In genomic region chr13:72886272-72887062, GRCh38 we compare ENCODE assay signal across 29 cellular contexts.
DNase-seq lines count a peak whose midpoint lies in the region; FAIRE-seq and TF ChIP-seq lines count a peak whose summit lies in the region.
"Had no signal": no experiment of that assay in that cellular context is flagged by ENCODE, and none has a peak within 500 bp of the region (broad histone marks: within the 10 kb centered on the region; RNA-seq: fewer than 3 reads in every experiment).

No MANE protein-coding gene starts in this region.

- no peaks in the 10 kb centered on the region for H3K79me2 ChIP-seq in mammary epithelial cell (ENCODE audit: insufficient read depth, low read length)

- H3K9ac ChIP-seq in mammary epithelial cell (ENCODE audit: insufficient read depth, low read length): no peak overlapping the region

- no peak overlapping the region for H3K4me3 ChIP-seq in mammary epithelial cell (replicated peaks in 1 of 3; ENCODE audit: insufficient read depth in 1 of 3, low read depth in 2 of 3, low read length in 3 of 3)
- no peak overlapping the region for H3K4me3 ChIP-seq in fibroblast of pulmonary artery (replicated peaks; ENCODE audit: low read depth, low read length)
- no peak overlapping the region for H3K4me3 ChIP-seq in small intestine (ENCODE audit: low read depth in 1 of 2, low read length in 2 of 2)
- H3K4me3 ChIP-seq: left lung, skin epidermis, tibial artery had no signal

- TF ChIP-seq CTCF in MCF 10A (IDR thresholded peaks at IDR 0.05; ENCODE audit: unreplicated experiment): no peak
- TF ChIP-seq CTCF in mammary epithelial cell (conservative IDR thresholded peaks at IDR 0.05 in 1 of 2, IDR thresholded peaks at IDR 0.05 in 1 of 2; ENCODE audit: extremely low read depth in 1 of 2, insufficient read depth in 1 of 2, low read depth in 1 of 2, low read length in 2 of 2): no peak
- TF ChIP-seq CTCF in chondrocyte (IDR thresholded peaks at IDR 0.05): no peak
- TF ChIP-seq CTCF in fibroblast of pulmonary artery (IDR thresholded peaks at IDR 0.05; ENCODE audit: low read length, missing control alignments): no peak

- H4K20me1 ChIP-seq in mammary epithelial cell (ENCODE audit: insufficient read depth, low read length): no peaks in the 10 kb centered on the region

- DNase-seq in MCF 10A (ENCODE audit: unreplicated experiment) (peak; percentile 53), mammary epithelial cell (no peak), chondrocyte (ENCODE audit: low spot score) (no peak), fibroblast of pulmonary artery (ENCODE audit: low read depth) (peak; percentile 74), small intestine (peak; percentile 49), NCI-H526 treated with DMSO at 0.1 percent for 48 hours (lab: John Stamatoyannopoulos, UW) (no peak), RCC 7860 (ENCODE audit: low spot score) (no peak), epidermal melanocyte (ENCODE audit: insufficient read length, low spot score) (no peak)
- DNase-seq: 8988T; activated CD8-positive, alpha-beta T cell treated with anti-CD3 and anti-CD28 coated beads for 36 hours; activated effector memory CD4-positive, alpha-beta T cell treated with Interleukin-2 at 50 U/mL for 16 hours; CD8-positive, alpha-beta T cell; DMS 273 treated with DMSO at 0.1 percent for 48 hours; KG1; left lung; mesendoderm; MV-4-11; naive thymus-derived CD8-positive, alpha-beta T cell; NCI-H146; NCI-H510A; NK-92 treated with Interleukin-12 subunit alpha and Interleukin-12 subunit beta, amount 100 ng/mL, for 24 hours; occipital lobe; PC-3; stimulated activated CD4-positive, alpha-beta T cell treated with anti-CD3 and anti-CD28 coated beads, Interleukin-1b, Interleukin-23, amount 100 ng/mL, for 48 hours; tibial artery had no signal

- H3K27ac ChIP-seq in mammary epithelial cell (ENCODE audit: insufficient read depth, low read depth, low read length) (no peak overlapping the region), small intestine (ENCODE audit: low read depth in 1 of 2, low read length in 1 of 2) (no peak overlapping the region)
- H3K27ac ChIP-seq: left lung, skin epidermis, tibial artery had no signal

- CTCF ChIA-PET in MCF 10A (lab: Yijun Ruan, JAX) (no interaction called here), mammary epithelial cell (lab: Charles Lee; ENCODE audit: low non-redundant PET) (no interaction called here)

- H3K4me3 Mint-ChIP-seq in MCF 10A (ENCODE audit: unreplicated experiment): no peak overlapping the region
- H3K4me3 Mint-ChIP-seq in chondrocyte (ENCODE audit: unreplicated experiment): no peak overlapping the region
- H3K4me3 Mint-ChIP-seq: activated CD8-positive, alpha-beta T cell treated with anti-CD3 and anti-CD28 coated beads for 36 hours; activated naive CD8-positive, alpha-beta T cell; B cell; CD8-positive, alpha-beta T cell; naive thymus-derived CD8-positive, alpha-beta T cell had no signal

- H3K27me3 ChIP-seq in mammary epithelial cell (ENCODE audit: insufficient read depth, low read length): no peaks in the 10 kb centered on the region
- H3K27me3 ChIP-seq in small intestine (ENCODE audit: control insufficient read depth in 2 of 2, insufficient read depth in 2 of 2, low read length in 2 of 2): no peaks in the 10 kb centered on the region
- H3K27me3 ChIP-seq: left lung, tibial artery had no signal

- BruUV-seq in MCF 10A (replicated peaks; lab: Mats Ljungman, UMichigan): no TSS peak
- no TSS peak for BruUV-seq in mammary epithelial cell (replicated peaks; lab: Mats Ljungman, UMichigan)

- POLR2A ChIA-PET in MCF 10A (lab: Yijun Ruan, JAX): interaction anchor here (0.8 to 0.9 kb wide), 3 partner anchors 169 to 174 kb away, joined by 3 to 4 read pairs (median 4); no protein-coding TSS in a partner anchor

- H3K4me1 ChIP-seq in mammary epithelial cell (ENCODE audit: insufficient read depth, low read length): no peaks in the 10 kb centered on the region
- H3K4me1 ChIP-seq in small intestine (ENCODE audit: control insufficient read depth in 2 of 2, insufficient read depth in 1 of 2, low read depth in 1 of 2, low read length in 1 of 2): no peaks in the 10 kb centered on the region
- H3K4me1 ChIP-seq: left lung, tibial artery had no signal

- no peaks in the 10 kb centered on the region for H3K9me3 Mint-ChIP-seq in MCF 10A (ENCODE audit: unreplicated experiment)
- peaks cover 13% of the 10 kb centered on the region for H3K9me3 Mint-ChIP-seq in chondrocyte (ENCODE audit: low read depth)
- H3K9me3 Mint-ChIP-seq: activated CD8-positive, alpha-beta T cell treated with anti-CD3 and anti-CD28 coated beads for 36 hours; CD8-positive, alpha-beta T cell; naive thymus-derived CD8-positive, alpha-beta T cell had no signal

- peaks cover 8% of the 10 kb centered on the region for H3K36me3 Mint-ChIP-seq in MCF 10A (ENCODE audit: insufficient read depth, unreplicated experiment)
- peaks cover 9% of the 10 kb centered on the region for H3K36me3 Mint-ChIP-seq in chondrocyte (ENCODE audit: low read depth)

- dilution Hi-C loops in mammary epithelial cell (cut with HindIII; ENCODE audit: low sequenced_read_pairs): no loop called here

- in situ Hi-C loops in mammary epithelial cell (cut with MboI; ENCODE audit: low sequenced_read_pairs in 2 of 2): no loop called here

- H3K9me3 ChIP-seq in mammary epithelial cell (replicated peaks; ENCODE audit: insufficient read depth, low read length) (no peaks in the 10 kb centered on the region), small intestine (ENCODE audit: control insufficient read depth, low read depth) (no peaks in the 10 kb centered on the region)
- H3K9me3 ChIP-seq: left lung, tibial artery had no signal

- H2AFZ ChIP-seq in mammary epithelial cell (ENCODE audit: low read depth, low read length): no peak overlapping the region

- H3K36me3 ChIP-seq in mammary epithelial cell (ENCODE audit: insufficient read depth, low read length) (no peaks in the 10 kb centered on the region), small intestine (ENCODE audit: control insufficient read depth in 2 of 2, insufficient read depth in 2 of 2, low read length in 2 of 2) (peaks cover 0 to 2% of the 10 kb centered on the region in 2 donors)
- H3K36me3 ChIP-seq: left lung, tibial artery had no signal

- H3K27ac Mint-ChIP-seq in MCF 10A (ENCODE audit: low read depth, unreplicated experiment): no peak overlapping the region
- H3K27ac Mint-ChIP-seq in chondrocyte (ENCODE audit: unreplicated experiment): peak overlapping the region; percentile 66
- H3K27ac Mint-ChIP-seq: activated CD8-positive, alpha-beta T cell treated with anti-CD3 and anti-CD28 coated beads for 36 hours; activated naive CD8-positive, alpha-beta T cell; B cell; CD8-positive, alpha-beta T cell; naive thymus-derived CD8-positive, alpha-beta T cell had no signal

- 78% methylated on average over 5 of the region's 5 CpGs for WGBS in mammary epithelial cell (ENCODE audit: low coverage, missing lambda C conversion rate)
- 40 to 60% (median 60%) methylated on average over 5 of the region's 5 CpGs for WGBS in small intestine, 3 donors

- FAIRE-seq in small intestine (lab: Jason Lieb, UNC): peak; percentile 23
- no peak for FAIRE-seq in RCC 7860 (lab: Jason Lieb, UNC)
- FAIRE-seq: HTR-8/SVneo had no signal

- intact Hi-C loops in MCF 10A (cut with micrococcal nuclease): no loop called here
- intact Hi-C loops in mammary epithelial cell (cut with micrococcal nuclease): no loop called here

- H3K27me3 Mint-ChIP-seq in MCF 10A (ENCODE audit: insufficient read depth, unreplicated experiment) (no peaks in the 10 kb centered on the region), chondrocyte (ENCODE audit: low read depth) (no peaks in the 10 kb centered on the region)
- H3K27me3 Mint-ChIP-seq: activated CD8-positive, alpha-beta T cell treated with anti-CD3 and anti-CD28 coated beads for 36 hours; activated naive CD8-positive, alpha-beta T cell; B cell; naive thymus-derived CD8-positive, alpha-beta T cell had no signal

- H3K4me1 Mint-ChIP-seq in MCF 10A (ENCODE audit: insufficient read depth, unreplicated experiment): peaks cover 17% of the 10 kb centered on the region
- H3K4me1 Mint-ChIP-seq in chondrocyte (ENCODE audit: low read depth): peaks cover 36% of the 10 kb centered on the region
- H3K4me1 Mint-ChIP-seq: B cell had no signal

- H3K4me2 ChIP-seq in mammary epithelial cell (ENCODE audit: insufficient read depth, low read depth, low read length): no peak overlapping the region

Comparison
In these comparisons a context has a peak if more than half of its experiments do, and no peak if none do; other contexts are left out.
1. DNase-seq: peak in MCF 10A (single experiment), fibroblast of pulmonary artery (single experiment) and small intestine (single experiment); none in mammary epithelial cell (single experiment), chondrocyte (single experiment), NCI-H526 treated with DMSO at 0.1 percent for 48 hours (single experiment), RCC 7860 (single experiment) and epidermal melanocyte (single experiment).